8 cellular contexts compared by ENCODE assay signal in genomic region chr2:85741811-85742507, GRCh38. TPM values are rescaled to one million over a fixed set of nuclear protein-coding genes. Genes with fewer than 3 reads are reported as not detected.
DNase-seq lines count a peak whose midpoint lies in the region; ATAC-seq and TF ChIP-seq lines count a peak whose summit lies in the region.

No MANE protein-coding gene starts in this region.

- TF ChIP-seq CTCF in right atrium auricular region (IDR thresholded peaks at IDR 0.05) (no peak), sigmoid colon (IDR thresholded peaks at IDR 0.05) (no peak)

- no peak for TF ChIP-seq EP300 in sigmoid colon (IDR thresholded peaks at IDR 0.05)

- peak; percentile 74 for DNase-seq in HS-27A (ENCODE audit: low read depth)
- DNase-seq in amniotic epithelial cell (ENCODE audit: low read depth), result peak; percentile 72
- DNase-seq in right atrium auricular region (ENCODE audit: low spot score), result peak; percentile 95
- DNase-seq in sigmoid colon, result peak; percentile 90
- no peak for DNase-seq in HEK293T (ENCODE audit: extremely low spot score)
- no peak for DNase-seq in activated T-cell treated with anti-CD3 and anti-CD28 coated beads, Interleukin-2, amount 50 U/mL, for 4 hours
- no peak for DNase-seq in naive thymus-derived CD8-positive, alpha-beta T cell

- intact Hi-C loops in sigmoid colon (cut with DNase I), result no loop called here

- peaks cover 4 to 77% of the 10 kb centered on the region in 2 donors for H3K4me1 ChIP-seq in right atrium auricular region
- H3K4me1 ChIP-seq in sigmoid colon, result peaks cover 0 to 72% (median 68%) of the 10 kb centered on the region in 4 donors

- H3K4me3 ChIP-seq in right atrium auricular region, result no peak overlapping the region
- H3K4me3 ChIP-seq in sigmoid colon, result no peak overlapping the region

- H3K27me3 Mint-ChIP-seq in activated T-cell treated with anti-CD3 and anti-CD28 coated beads, Interleukin-2, amount 50 U/mL, for 4 hours (ENCODE audit: low read depth), result peaks cover 38% of the 10 kb centered on the region
- H3K27me3 Mint-ChIP-seq in naive thymus-derived CD8-positive, alpha-beta T cell, result peaks cover 13 to 36% (median 30%) of the 10 kb centered on the region in 5 donors

- H3K9me3 ChIP-seq in right atrium auricular region (no peaks in the 10 kb centered on the region), sigmoid colon (no peaks in the 10 kb centered on the region)

- CTCF ChIA-PET in HEK293T (lab: Yijun Ruan, JAX), result interaction anchor here (1.0 to 2.1 kb wide), 4 partner anchors 8 to 72 kb away, joined by 3 to 8 read pairs (median 7); no protein-coding TSS in a partner anchor

- peak overlapping the region; percentile 94 to 99 for H3K27ac ChIP-seq in right atrium auricular region
- peak overlapping the region; percentile 77 to 91 (median 85) for H3K27ac ChIP-seq in sigmoid colon

- H3K27me3 ChIP-seq in right atrium auricular region (no peaks in the 10 kb centered on the region), sigmoid colon (no peaks in the 10 kb centered on the region)

- H3K36me3 ChIP-seq in right atrium auricular region (no peaks in the 10 kb centered on the region), sigmoid colon (no peaks in the 10 kb centered on the region)

- H3K4me1 Mint-ChIP-seq in activated T-cell treated with anti-CD3 and anti-CD28 coated beads, Interleukin-2, amount 50 U/mL, for 4 hours (ENCODE audit: low read depth), result no peaks in the 10 kb centered on the region
- H3K4me1 Mint-ChIP-seq in naive thymus-derived CD8-positive, alpha-beta T cell, result peaks cover 2 to 8% (median 4%) of the 10 kb centered on the region in 4 donors

- TF ChIP-seq POLR2A in sigmoid colon (IDR thresholded peaks at IDR 0.05), result no peak

- no peak overlapping the region for H3K27ac Mint-ChIP-seq in naive thymus-derived CD8-positive, alpha-beta T cell

- POLR2A ChIA-PET in HEK293T (lab: Yijun Ruan, JAX), result no interaction called here
- POLR2A ChIA-PET in naive thymus-derived CD8-positive, alpha-beta T cell (lab: Charles Lee), result interaction anchor here (0.6 kb wide), 1 partner anchor 80 kb away, joined by 7 read pairs; no protein-coding TSS in a partner anchor

- 16 to 48% methylated on average over 20 of the region's 20 CpGs for WGBS in sigmoid colon, 2 donors

- H3K36me3 Mint-ChIP-seq in activated T-cell treated with anti-CD3 and anti-CD28 coated beads, Interleukin-2, amount 50 U/mL, for 4 hours (ENCODE audit: insufficient read depth), result no peaks in the 10 kb centered on the region
- H3K36me3 Mint-ChIP-seq in naive thymus-derived CD8-positive, alpha-beta T cell, result no peaks in the 10 kb centered on the region

- ATAC-seq in GM21447 (IDR thresholded peaks at IDR 0.05; ENCODE audit: unreplicated experiment), result no peak
- ATAC-seq in activated T-cell treated with anti-CD3 and anti-CD28 coated beads, Interleukin-2, amount 50 U/mL, for 4 hours, result no peak
- ATAC-seq in naive thymus-derived CD8-positive, alpha-beta T cell, result no peak

- H3K4me3 Mint-ChIP-seq in activated T-cell treated with anti-CD3 and anti-CD28 coated beads, Interleukin-2, amount 50 U/mL, for 4 hours, result no peak overlapping the region
- no peak overlapping the region for H3K4me3 Mint-ChIP-seq in naive thymus-derived CD8-positive, alpha-beta T cell

- no peaks in the 10 kb centered on the region for H3K9me3 Mint-ChIP-seq in activated T-cell treated with anti-CD3 and anti-CD28 coated beads, Interleukin-2, amount 50 U/mL, for 4 hours
- no peaks in the 10 kb centered on the region for H3K9me3 Mint-ChIP-seq in naive thymus-derived CD8-positive, alpha-beta T cell

TF ChIP-seq in HEK293T, 16 proteins besides CTCF, POLR2A, EP300 and RAD21:
- TF ChIP-seq TARDBP (IDR thresholded peaks at IDR 0.05), result no peak
- TF ChIP-seq ARNT (IDR thresholded peaks at IDR 0.05), result no peak
- no peak for TF ChIP-seq ZNF384 (IDR thresholded peaks at IDR 0.05)
- no peak for TF ChIP-seq L3MBTL2 (conservative IDR thresholded peaks at IDR 0.05)
- TF ChIP-seq FOXM1 (IDR thresholded peaks at IDR 0.05; ENCODE audit: borderline replicate concordance), result no peak
- no peak for TF ChIP-seq NFRKB (IDR thresholded peaks at IDR 0.05)
- no peak for TF ChIP-seq PKNOX1 (IDR thresholded peaks at IDR 0.05)
- TF ChIP-seq HDGF (IDR thresholded peaks at IDR 0.05; ENCODE audit: borderline replicate concordance), result no peak
- TF ChIP-seq FOXA1 (IDR thresholded peaks at IDR 0.05), result no peak
- no peak for TF ChIP-seq ELF4 (IDR thresholded peaks at IDR 0.05)
- TF ChIP-seq BHLHE40 (IDR thresholded peaks at IDR 0.05; ENCODE audit: borderline replicate concordance), result no peak
- TF ChIP-seq LEF1 (IDR thresholded peaks at IDR 0.05; ENCODE audit: borderline replicate concordance), result no peak
- no peak for TF ChIP-seq CTBP1 (IDR thresholded peaks at IDR 0.05; ENCODE audit: borderline replicate concordance)
- TF ChIP-seq FOXK2 (IDR thresholded peaks at IDR 0.05), result no peak
- no peak for TF ChIP-seq SUZ12 (IDR thresholded peaks at IDR 0.05)
- TF ChIP-seq SP1 (IDR thresholded peaks at IDR 0.05), result no peak
TF ChIP-seq in HEK293T: peak in this region for 0.

RNA-seq across cellular contexts. Expression of gene ATOH8, which starts 11.8 kb away (rescaled TPM):
- total RNA-seq in right atrium auricular region (100 to 1,000 TPM in 1 of 2 donors, 10 to 100 TPM in 1; 35.1 to 116 TPM), sigmoid colon (10 to 100 TPM; 12.4 to 20.6 (median 18.1) TPM)
- polyA plus RNA-seq in sigmoid colon, result 1 to 10 TPM; 1.6 to 9.4 (median 6.6) TPM
- not detected for total RNA-seq in activated T-cell treated with anti-CD3 and anti-CD28 coated beads, Interleukin-2, amount 50 U/mL, for 4 hours
- not detected for total RNA-seq in naive thymus-derived CD8-positive, alpha-beta T cell
- not detected for polyA plus RNA-seq in naive thymus-derived CD8-positive, alpha-beta T cell

RNA-seq across cellular contexts. Expression of gene GNLY, which starts 47.8 kb away (rescaled TPM):
- total RNA-seq in right atrium auricular region (1 to 10 TPM in 1 of 2 donors, not detected in 1; 1.4 TPM), sigmoid colon (1 to 10 TPM in 1 of 4 donors, not detected in 3; 1.6 TPM)
- polyA plus RNA-seq in sigmoid colon, result 10 to 100 TPM in 1 of 3 donors, 1 to 10 TPM in 2; 2.4 to 13.9 (median 4.2) TPM
- 10 to 100 TPM in 2 of 3 donors, 1 to 10 TPM in 1; 4.3 to 26.5 (median 15.0) TPM for total RNA-seq in activated T-cell treated with anti-CD3 and anti-CD28 coated beads, Interleukin-2, amount 50 U/mL, for 4 hours
- total RNA-seq in naive thymus-derived CD8-positive, alpha-beta T cell, result 1 to 10 TPM; 5.3 to 7.3 TPM
- polyA plus RNA-seq in naive thymus-derived CD8-positive, alpha-beta T cell, result 1,000 to 10,000 TPM in 1 of 3 donors, 10 to 100 TPM in 2; 21.0 to 1,108 (median 35.6) TPM

Comparison
In these comparisons a context has a peak if more than half of its experiments do, and no peak if none do; other contexts are left out.
1. DNase-seq: peak in HS-27A (single experiment), amniotic epithelial cell (single experiment), right atrium auricular region (single experiment) and sigmoid colon (single experiment); none in HEK293T (single experiment), activated T-cell treated with anti-CD3 and anti-CD28 coated beads, Interleukin-2, amount 50 U/mL, for 4 hours (single experiment) and naive thymus-derived CD8-positive, alpha-beta T cell (0 of 10).
2. RNA of gene ATOH8, which starts 11.8 kb away (total RNA-seq): 35.1 to 116 TPM in right atrium auricular region and 12.4 to 20.6 TPM in sigmoid colon; not detected in activated T-cell treated with anti-CD3 and anti-CD28 coated beads, Interleukin-2, amount 50 U/mL, for 4 hours and not detected in naive thymus-derived CD8-positive, alpha-beta T cell; every median in the first group is over 10 times any median in the second.